11 cellular contexts compared by ENCODE assay signal in the genomic region with DNA sequence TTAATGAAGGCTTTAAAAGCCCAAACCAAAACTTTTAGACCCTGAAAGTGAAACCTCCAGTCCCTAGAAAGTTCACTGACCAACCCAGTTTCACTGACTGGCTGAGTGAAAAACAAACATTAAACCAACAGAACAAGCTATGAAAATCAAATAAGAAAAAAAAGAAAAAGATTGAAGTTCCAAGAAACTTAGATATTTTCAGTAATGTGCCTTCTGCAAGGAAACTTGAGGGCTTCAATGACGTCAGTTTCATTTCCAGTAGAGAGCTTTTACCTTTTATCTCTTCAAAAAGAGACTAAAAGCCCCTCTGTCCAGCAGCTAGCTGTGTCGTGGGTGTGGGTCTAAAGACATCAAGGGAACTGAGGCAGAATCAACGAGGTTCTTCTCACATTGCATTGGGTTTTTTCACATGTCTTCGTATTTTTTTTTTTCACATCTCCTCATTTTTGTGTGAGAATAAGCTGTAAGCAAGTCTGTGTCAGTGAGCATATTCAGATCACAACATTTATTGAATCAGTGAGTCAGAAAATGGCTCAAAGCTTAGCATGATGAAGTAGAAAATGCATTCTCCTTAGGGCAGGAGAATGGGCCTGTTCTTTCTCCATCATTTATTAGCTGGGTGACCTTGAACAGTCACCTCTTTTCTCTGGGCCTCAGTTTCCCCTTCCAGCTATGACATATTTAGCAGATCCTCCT. TPM values are rescaled to one million over a fixed set of nuclear protein-coding genes. Genes with fewer than 3 reads are reported as not detected.
DNase-seq lines count a peak whose midpoint lies in the region; ATAC-seq, FAIRE-seq and TF ChIP-seq lines count a peak whose summit lies in the region.
"Had no signal": no experiment of that assay in that cellular context is flagged by ENCODE, and none has a peak within 500 bp of the region (broad histone marks: within the 10 kb centered on the region; RNA-seq: fewer than 3 reads in every experiment).

No MANE protein-coding gene starts in this region.

- H3K9ac ChIP-seq in KMS-11: no peak overlapping the region

- no peaks in the 10 kb centered on the region; the same call in 1 of the 2 replicates for H3K27me3 ChIP-seq in KMS-11 (ENCODE audit: insufficient read depth, low read depth)

- peak overlapping the region; percentile 76 for H3K4me2 ChIP-seq in KMS-11

- H2AFZ ChIP-seq in KMS-11 (ENCODE audit: low read depth): no peak overlapping the region

- H3K4me3 Mint-ChIP-seq in immature natural killer cell: peak overlapping the region; percentile 68 to 73 (median 73)
- H3K4me3 Mint-ChIP-seq in osteocyte (ENCODE audit: unreplicated experiment): no peak overlapping the region

- H4K20me1 ChIP-seq in KMS-11 (ENCODE audit: insufficient read depth): no peaks in the 10 kb centered on the region

- DNase-seq in immature natural killer cell (peak; percentile 25 to 27 (median 26)), HK-2 (ENCODE audit: unreplicated experiment) (no peak), frontal cortex (ENCODE audit: low spot score in 2 of 2) (no peak), osteocyte (ENCODE audit: extremely low spot score, unreplicated experiment) (no peak)
- DNase-seq: amniotic stem cell; NCI-H2081 treated with DMSO at 0.1 percent for 48 hours; stimulated activated CD4-positive, alpha-beta T cell treated with anti-CD3 and anti-CD28 coated beads, Interleukin-2, amount 100 ng/mL, for 48 hours had no signal

- H3K9me3 Mint-ChIP-seq in immature natural killer cell (no peaks in the 10 kb centered on the region), osteocyte (ENCODE audit: unreplicated experiment) (no peaks in the 10 kb centered on the region)

- ATAC-seq in GM18499 (IDR thresholded peaks at IDR 0.05; ENCODE audit: insufficient read depth, unreplicated experiment) (peak; percentile 32), GM21447 (IDR thresholded peaks at IDR 0.05; ENCODE audit: unreplicated experiment) (peak; percentile 45), GM21526 (IDR thresholded peaks at IDR 0.05; ENCODE audit: low FRiP score, unreplicated experiment) (no peak)

- no peak for TF ChIP-seq CTCF in KMS-11 (conservative IDR thresholded peaks at IDR 0.05; ENCODE audit: low read depth, low read length)
- no peak for TF ChIP-seq CTCF in osteocyte (IDR thresholded peaks at IDR 0.05)

- H3K4me1 ChIP-seq in KMS-11 (ENCODE audit: low read depth, poor library complexity, severe bottlenecking): peaks cover 29% of the 10 kb centered on the region

- H3K4me1 Mint-ChIP-seq in immature natural killer cell (peaks cover 57 to 59% of the 10 kb centered on the region in 2 donors), osteocyte (ENCODE audit: unreplicated experiment) (peaks cover 6% of the 10 kb centered on the region)

- H3K36me3 ChIP-seq in KMS-11 (ENCODE audit: insufficient read depth): no peaks in the 10 kb centered on the region

- no peak overlapping the region for H3K4me3 ChIP-seq in KMS-11 (IDR thresholded peaks at IDR 0.05; ENCODE audit: insufficient read depth, low read depth, low read length)

- H3K27ac Mint-ChIP-seq in immature natural killer cell (peak overlapping the region; percentile 76 to 94 (median 90)), osteocyte (ENCODE audit: unreplicated experiment) (no peak overlapping the region)

- no peak for FAIRE-seq in frontal cortex (lab: Jason Lieb, UNC)

- no peaks in the 10 kb centered on the region for H3K79me2 ChIP-seq in KMS-11 (ENCODE audit: insufficient read depth, low read depth)

- H3K36me3 Mint-ChIP-seq in immature natural killer cell (peaks cover 0 to 4% (median 4%) of the 10 kb centered on the region in 3 donors), osteocyte (ENCODE audit: unreplicated experiment) (no peaks in the 10 kb centered on the region)

- H3K27me3 Mint-ChIP-seq in immature natural killer cell (ENCODE audit: low read depth in 3 of 3): peaks cover 0 to 2% (median 0%) of the 10 kb centered on the region in 3 donors
- H3K27me3 Mint-ChIP-seq in osteocyte (ENCODE audit: unreplicated experiment): no peaks in the 10 kb centered on the region

- H3K27ac ChIP-seq in KMS-11: 0 out of 2 replicates have a peak overlapping the region, but pooled peaks have one; percentile 0

RNA-seq across cellular contexts. Expression of a gene that starts 54.8 kb away (rescaled TPM):
- polyA plus RNA-seq in immature natural killer cell: 1 to 10 TPM; 3.2 to 4.7 (median 4.6) TPM
- total RNA-seq in frontal cortex: 16.7 TPM
- 69.3 and 84.8 TPM in 2 replicates for total RNA-seq in osteocyte

Comparison
In these comparisons a context has a peak if more than half of its experiments do, and no peak if none do; other contexts are left out.
1. DNase-seq: peak in immature natural killer cell (3 of 3); none in HK-2 (single experiment), frontal cortex (0 of 2) and osteocyte (single experiment).